ENCODE assay signal across 11 cellular contexts in genomic region chr1:226734611-226735153, GRCh38. TPM values are rescaled to one million over a fixed set of nuclear protein-coding genes. Genes with fewer than 3 reads are reported as not detected.
A peak's percentile ranks its signal among the peaks of the same experiment; 100 is the strongest.
DNase-seq lines count a peak whose midpoint lies in the region; ATAC-seq and TF ChIP-seq lines count a peak whose summit lies in the region.
"Had no signal": no experiment of that assay in that cellular context is flagged by ENCODE, and none has a peak within 500 bp of the region (broad histone marks: within the 10 kb centered on the region; RNA-seq: fewer than 3 reads in every experiment).

No MANE protein-coding gene starts in this region.

- TF ChIP-seq CTCF in upper lobe of right lung (IDR thresholded peaks at IDR 0.05) (no peak), WTC11 (IDR thresholded peaks at IDR 0.05) (no peak), BE2C (IDR thresholded peaks at IDR 0.05; ENCODE audit: low read depth, low read length) (no peak)

- H3K36me3 Mint-ChIP-seq in activated naive CD4-positive, alpha-beta T cell treated with anti-CD3 and anti-CD28 coated beads, Interleukin-2, amount 50 U/mL, for 24 hours: peaks cover 13% of the 10 kb centered on the region
- peaks cover 50% of the 10 kb centered on the region for H3K36me3 Mint-ChIP-seq in activated naive CD8-positive, alpha-beta T cell treated with anti-CD3 and anti-CD28 coated beads, Interleukin-2, amount 10 ng/mL, durations not matched to agents 7 days and 5 days
- H3K36me3 Mint-ChIP-seq in naive B cell (peaks cover 0 to 7% of the 10 kb centered on the region in 2 donors), WTC11 (no peaks in the 10 kb centered on the region)

- no peaks in the 10 kb centered on the region for H3K27me3 Mint-ChIP-seq in activated naive CD4-positive, alpha-beta T cell treated with anti-CD3 and anti-CD28 coated beads, Interleukin-2, amount 50 U/mL, for 24 hours
- no peaks in the 10 kb centered on the region for H3K27me3 Mint-ChIP-seq in activated naive CD8-positive, alpha-beta T cell treated with anti-CD3 and anti-CD28 coated beads, Interleukin-2, amount 10 ng/mL, durations not matched to agents 7 days and 5 days
- H3K27me3 Mint-ChIP-seq in naive B cell (no peaks in the 10 kb centered on the region), WTC11 (ENCODE audit: low read depth) (peaks cover 36% of the 10 kb centered on the region)

- CTCF ChIA-PET in WTC11 (lab: Charles Lee): interaction anchor here (1.1 kb wide), 1 partner anchor 99 kb away, joined by 3 read pairs; no protein-coding TSS in a partner anchor

- H3K27me3 ChIP-seq in upper lobe of right lung (no peaks in the 10 kb centered on the region), BE2C (peaks cover 39% of the 10 kb centered on the region)
- H3K27me3 ChIP-seq: body of pancreas had no signal

- DNase-seq in activated naive CD4-positive, alpha-beta T cell treated with anti-CD3 and anti-CD28 coated beads, Interleukin-2, amount 50 U/mL, for 16 hours: no peak
- DNase-seq in activated naive CD8-positive, alpha-beta T cell treated with anti-CD3 and anti-CD28 coated beads, Interleukin-2, amount 10 ng/mL, durations not matched to agents 7 days and 5 days: no peak
- DNase-seq in naive B cell (no peak), upper lobe of right lung (no peak), WTC11 (ENCODE audit: low spot score) (no peak), NCI-H146 (lab: John Stamatoyannopoulos, UW) (no peak), BE2C (no peak)
- DNase-seq: body of pancreas, NCI-H187 treated with DMSO at 0.1 percent for 48 hours had no signal

- POLR2A ChIA-PET in activated naive CD8-positive, alpha-beta T cell treated with anti-CD3 and anti-CD28 coated beads, Interleukin-2, amount 10 ng/mL, durations not matched to agents 7 days and 5 days (lab: Charles Lee): interaction anchor here (1.0 to 5.7 kb wide), 5 partner anchors 15 to 80 kb away, joined by 3 to 43 read pairs (median 5); no protein-coding TSS in a partner anchor
- POLR2A ChIA-PET in WTC11 (lab: Charles Lee): no interaction called here

- no peak overlapping the region for H3K27ac ChIP-seq in upper lobe of right lung
- H3K27ac ChIP-seq: body of pancreas, VCaP had no signal

- no peaks in the 10 kb centered on the region for H3K9me3 Mint-ChIP-seq in activated naive CD4-positive, alpha-beta T cell treated with anti-CD3 and anti-CD28 coated beads, Interleukin-2, amount 50 U/mL, for 24 hours
- no peaks in the 10 kb centered on the region for H3K9me3 Mint-ChIP-seq in activated naive CD8-positive, alpha-beta T cell treated with anti-CD3 and anti-CD28 coated beads, Interleukin-2, amount 10 ng/mL, durations not matched to agents 7 days and 5 days
- H3K9me3 Mint-ChIP-seq in naive B cell (no peaks in the 10 kb centered on the region), WTC11 (no peaks in the 10 kb centered on the region)

- peak overlapping the region; percentile 96 for H3K4me3 ChIP-seq in upper lobe of right lung
- no peak overlapping the region for H3K4me3 ChIP-seq in BE2C (ENCODE audit: low read depth, low read length)
- H3K4me3 ChIP-seq: body of pancreas had no signal

- H3K36me3 ChIP-seq in upper lobe of right lung: peaks cover 22% of the 10 kb centered on the region
- H3K36me3 ChIP-seq in BE2C: no peaks in the 10 kb centered on the region

- H3K4me1 ChIP-seq in upper lobe of right lung (peaks cover 43% of the 10 kb centered on the region), BE2C (no peaks in the 10 kb centered on the region)

- H3K4me3 Mint-ChIP-seq in activated naive CD4-positive, alpha-beta T cell treated with anti-CD3 and anti-CD28 coated beads, Interleukin-2, amount 50 U/mL, for 24 hours: peak overlapping the region; percentile 87
- peak overlapping the region; percentile 90 for H3K4me3 Mint-ChIP-seq in activated naive CD8-positive, alpha-beta T cell treated with anti-CD3 and anti-CD28 coated beads, Interleukin-2, amount 10 ng/mL, durations not matched to agents 7 days and 5 days
- H3K4me3 Mint-ChIP-seq in naive B cell: peak overlapping the region; percentile 70 to 88 (median 82)
- H3K4me3 Mint-ChIP-seq in WTC11: no peak overlapping the region

- peak overlapping the region; percentile 48 for H3K27ac Mint-ChIP-seq in activated naive CD4-positive, alpha-beta T cell treated with anti-CD3 and anti-CD28 coated beads, Interleukin-2, amount 50 U/mL, for 24 hours
- H3K27ac Mint-ChIP-seq in activated naive CD8-positive, alpha-beta T cell treated with anti-CD3 and anti-CD28 coated beads, Interleukin-2, amount 10 ng/mL, durations not matched to agents 7 days and 5 days: peak overlapping the region; percentile 85
- H3K27ac Mint-ChIP-seq in naive B cell (peak overlapping the region in 5 of 6 donors; percentile 44 to 97 (median 83)), WTC11 (no peak overlapping the region)

- H3K4me1 Mint-ChIP-seq in activated naive CD4-positive, alpha-beta T cell treated with anti-CD3 and anti-CD28 coated beads, Interleukin-2, amount 50 U/mL, for 24 hours: peaks cover 57% of the 10 kb centered on the region
- peaks cover 50% of the 10 kb centered on the region for H3K4me1 Mint-ChIP-seq in activated naive CD8-positive, alpha-beta T cell treated with anti-CD3 and anti-CD28 coated beads, Interleukin-2, amount 10 ng/mL, durations not matched to agents 7 days and 5 days
- peaks cover 45 to 71% (median 69%) of the 10 kb centered on the region in 3 donors for H3K4me1 Mint-ChIP-seq in naive B cell
- H3K4me1 Mint-ChIP-seq in WTC11: peaks cover 43% of the 10 kb centered on the region

- intact Hi-C loops in upper lobe of right lung (cut with DNase I): loop anchor here (10.0 kb wide), 2 partner anchors 90 to 100 kb away; no protein-coding TSS in a partner anchor

- ATAC-seq in activated naive CD8-positive, alpha-beta T cell treated with anti-CD3 and anti-CD28 coated beads, Interleukin-2, amount 10 ng/mL, durations not matched to agents 7 days and 5 days (ENCODE audit: low read depth): no peak
- no peak for ATAC-seq in naive B cell (ENCODE audit: low read depth in 2 of 2)
- no peak for ATAC-seq in upper lobe of right lung
- no peak for ATAC-seq in WTC11
- ATAC-seq: body of pancreas had no signal

- no peaks in the 10 kb centered on the region for H3K9me3 ChIP-seq in upper lobe of right lung
- H3K9me3 ChIP-seq in BE2C: no peaks in the 10 kb centered on the region
- H3K9me3 ChIP-seq: body of pancreas had no signal

TF ChIP-seq in WTC11, 78 proteins besides CTCF, POLR2A, EP300 and RAD21 (continues in another document):
- TF ChIP-seq RORB (CRISPR knock-in tag; IDR thresholded peaks at IDR 0.05) (no peak), ESRRA (CRISPR knock-in tag; IDR thresholded peaks at IDR 0.05; ENCODE audit: borderline replicate concordance) (no peak), FOXP4 (CRISPR knock-in tag; IDR thresholded peaks at IDR 0.05) (no peak), CDX4 (CRISPR knock-in tag; IDR thresholded peaks at IDR 0.05; ENCODE audit: borderline replicate concordance) (no peak), OVOL2 (CRISPR knock-in tag; IDR thresholded peaks at IDR 0.05; ENCODE audit: borderline replicate concordance) (no peak), SMAD3 (CRISPR knock-in tag; IDR thresholded peaks at IDR 0.05; ENCODE audit: borderline replicate concordance) (no peak), STAT6 (CRISPR knock-in tag; conservative IDR thresholded peaks at IDR 0.05; ENCODE audit: low read depth) (no peak), TP53 (CRISPR knock-in tag; IDR thresholded peaks at IDR 0.05) (no peak)

RNA-seq across cellular contexts. Expression of gene ITPKB, which starts 4.4 kb away (rescaled TPM):
- total RNA-seq in activated naive CD8-positive, alpha-beta T cell treated with anti-CD3 and anti-CD28 coated beads, Interleukin-2, amount 10 ng/mL, durations not matched to agents 7 days and 5 days: 10 to 100 TPM; 75.3 to 76.9 TPM
- 10 to 100 TPM; 24.5 to 48.9 (median 34.1) TPM for polyA plus RNA-seq in naive B cell (ENCODE audit: low read depth in 6 of 6)
- total RNA-seq in upper lobe of right lung (44.1 TPM), WTC11 (2021) (13.1 to 15.6 TPM (median 13.5 TPM) in 3 replicates)
- polyA plus RNA-seq in BE2C (2012; ENCODE audit: insufficient read depth, insufficient read length, low read depth): 0.25 TPM
